Comparison of ENCODE assay signal across 22 cellular contexts in genomic region chr19:55432355-55432959, GRCh38. TPM values are rescaled to one million over a fixed set of nuclear protein-coding genes. Genes with fewer than 3 reads are reported as not detected.
DNase-seq lines count a peak whose midpoint lies in the region; ATAC-seq, FAIRE-seq and TF ChIP-seq lines count a peak whose summit lies in the region.
"Had no signal": no experiment of that assay in that cellular context is flagged by ENCODE, and none has a peak within 500 bp of the region (broad histone marks: within the 10 kb centered on the region; RNA-seq: fewer than 3 reads in every experiment).

No MANE protein-coding gene starts in this region.

- CTCF ChIA-PET in H1 (lab: Charles Lee; ENCODE audit: partially characterized antibody): no interaction called here

- no peak overlapping the region for H2AK5ac ChIP-seq in H1 (ENCODE audit: low read depth, low read length)

- H3K18ac ChIP-seq in H1 (ENCODE audit: extremely low read depth, low read length): no peak overlapping the region

- no peak overlapping the region for H3K56ac ChIP-seq in H1 (replicated peaks; ENCODE audit: insufficient read length, low read depth, low read length)

- no peak overlapping the region for H4K5ac ChIP-seq in H1 (ENCODE audit: insufficient read length, low read depth, low read length)

- H2BK15ac ChIP-seq in H1 (ENCODE audit: low read length): no peak overlapping the region

- H3K14ac ChIP-seq in H1 (ENCODE audit: insufficient read length): no peak overlapping the region

- no peak overlapping the region for H2AFZ ChIP-seq in H1 (ENCODE audit: low read length)
- H2AFZ ChIP-seq in osteoblast (ENCODE audit: low read length): no peak overlapping the region
- H2AFZ ChIP-seq: PC-9 had no signal

- H2BK12ac ChIP-seq in H1 (ENCODE audit: low read depth, low read length): no peak overlapping the region

- peaks cover 1% of the 10 kb centered on the region for H3K4me1 Mint-ChIP-seq in T-helper 1 cell treated with Interleukin-12 subunit alpha and Interleukin-12 subunit beta and Interleukin-4 antibody, amounts not matched to agents 30 μg/mL and 1 μg/mL, for 36 hours (ENCODE audit: low read depth)
- H3K4me1 Mint-ChIP-seq in HFFc6 (ENCODE audit: low read depth): no peaks in the 10 kb centered on the region

- peaks cover 13% of the 10 kb centered on the region; the same call in 1 of the 2 replicates for H3K23me2 ChIP-seq in H1 (ENCODE audit: low read depth, low read length)

- H3K27ac ChIP-seq in H1 (ENCODE audit: low read depth, low read length): no peak overlapping the region
- no peak overlapping the region for H3K27ac ChIP-seq in osteoblast (ENCODE audit: low read depth, low read length)
- H3K27ac ChIP-seq in upper lobe of left lung: no peak overlapping the region
- H3K27ac ChIP-seq: C4-2B, KMS-11, PC-9, SK-N-MC had no signal

- peaks cover 2 to 14% of the 10 kb centered on the region in 2 experiments for H4K20me1 ChIP-seq in H1 (replicated peaks in 1 of 2; ENCODE audit: control insufficient read depth in 1 of 2, insufficient read depth in 2 of 2, low read length in 2 of 2)
- no peaks in the 10 kb centered on the region for H4K20me1 ChIP-seq in osteoblast (ENCODE audit: insufficient read depth, low read length)

- POLR2A ChIA-PET in H1 (lab: Charles Lee; ENCODE audit: partially characterized antibody): interaction anchor here (0.6 kb wide), 1 partner anchor 25 kb away, joined by 3 read pairs; the partner anchor contains the start of gene UBE2S

- H3K36me3 Mint-ChIP-seq in T-helper 1 cell treated with Interleukin-12 subunit alpha and Interleukin-12 subunit beta and Interleukin-4 antibody, amounts not matched to agents 30 μg/mL and 1 μg/mL, for 36 hours (ENCODE audit: low read depth): no peaks in the 10 kb centered on the region
- no peaks in the 10 kb centered on the region for H3K36me3 Mint-ChIP-seq in HFFc6 (ENCODE audit: low read depth)

- H3K9me3 ChIP-seq in H1 (ENCODE audit: insufficient read depth in 2 of 2, low read depth in 1 of 2, low read length in 1 of 2) (0 out of 4 replicates have a peak, but pooled peaks cover 0 to 9% of the 10 kb centered on the region in 2 experiments), osteoblast (ENCODE audit: low read depth, low read length) (no peaks in the 10 kb centered on the region), upper lobe of left lung (no peaks in the 10 kb centered on the region)
- H3K9me3 ChIP-seq: MG63 had no signal

- ATAC-seq in HG03196 (IDR thresholded peaks at IDR 0.05; ENCODE audit: unreplicated experiment) (no peak), upper lobe of left lung (ENCODE audit: low FRiP score in 2 of 2) (no peak)

- H4K91ac ChIP-seq in H1 (replicated peaks; ENCODE audit: insufficient read length, low read length): no peak overlapping the region

- TF ChIP-seq CTCF in HFFc6 (IDR thresholded peaks at IDR 0.05) (no peak), H1 (IDR thresholded peaks at IDR 0.05; ENCODE audit: control extremely low read depth in 1 of 3, insufficient read depth in 1 of 3, low read depth in 1 of 3, low read length in 3 of 3) (no peak), osteoblast (IDR thresholded peaks at IDR 0.05; ENCODE audit: extremely low read depth, low read depth, low read length) (no peak), upper lobe of left lung (IDR thresholded peaks at IDR 0.05) (no peak)

- H3K27me3 ChIP-seq in H1 (replicated peaks in 1 of 4; ENCODE audit: control insufficient read depth in 3 of 4, extremely low read depth in 1 of 4, insufficient read depth in 3 of 4, low read length in 3 of 4) (peaks cover 0 to 2% (median 0%) of the 10 kb centered on the region in 4 experiments; a peak in 1 of 7 replicates), osteoblast (ENCODE audit: insufficient read depth, low read length) (peaks cover 12% of the 10 kb centered on the region), upper lobe of left lung (peaks cover 0 to 29% (median 5%) of the 10 kb centered on the region in 4 donors)

- H3K4me1 ChIP-seq in H1 (replicated peaks in 1 of 4; ENCODE audit: control insufficient read depth in 3 of 4, insufficient read depth in 4 of 4, low read length in 3 of 4) (peaks cover 0 to 3% (median under 1%) of the 10 kb centered on the region in 4 experiments; a peak in 2 of 7 replicates), osteoblast (ENCODE audit: insufficient read depth, low read length) (no peaks in the 10 kb centered on the region), upper lobe of left lung (no peaks in the 10 kb centered on the region)

- no peak for FAIRE-seq in H1 (lab: Jason Lieb, UNC)
- FAIRE-seq: G401.6, GM12892, HTR-8/SVneo had no signal

- no peak overlapping the region for H3K9ac ChIP-seq in H1 (replicated peaks in 1 of 4; ENCODE audit: extremely low read depth in 1 of 4, low read depth in 3 of 4, low read length in 3 of 4)
- H3K9ac ChIP-seq: KMS-11 had no signal

- H3K79me2 ChIP-seq in H1 (ENCODE audit: control insufficient read depth in 1 of 2, insufficient read depth in 2 of 2, low read length in 2 of 2): no peaks in the 10 kb centered on the region
- H3K79me2 ChIP-seq in osteoblast (ENCODE audit: insufficient read depth, low read length): no peaks in the 10 kb centered on the region

- no peak overlapping the region for H3K4me3 ChIP-seq in H1 (ENCODE audit: extremely low read depth in 1 of 4, insufficient read depth in 2 of 4, low read depth in 3 of 4, low read length in 4 of 4)
- H3K4me3 ChIP-seq in osteoblast (ENCODE audit: insufficient read depth, low read length): no peak overlapping the region
- no peak overlapping the region for H3K4me3 ChIP-seq in upper lobe of left lung
- H3K4me3 ChIP-seq: MG63, PC-9, SK-N-MC had no signal

- 84% methylated on average over 13 of the region's 13 CpGs; no CpG with 5 or more reads in 1 of the 2 experiments for WGBS in H1 (ENCODE audit: extremely low coverage in 1 of 2, insufficient coverage in 1 of 2, insufficient read length in 1 of 2, insufficient replicate concordance in 2 of 2, low coverage in 1 of 2, low lambda C conversion rate in 2 of 2, missing lambda C conversion rate in 1 of 2), 2 experiments
- WGBS in upper lobe of left lung, 2 donors: 89 to 93% methylated on average over 11 to 13 of the region's 13 CpGs

- TF ChIP-seq POLR2A in H1 (IDR thresholded peaks at IDR 0.05; ENCODE audit: control extremely low read depth in 1 of 2, low read depth in 2 of 2, low read length in 2 of 2) (no peak), upper lobe of left lung (IDR thresholded peaks at IDR 0.05) (no peak)

- H3K4ac ChIP-seq in H1 (replicated peaks; ENCODE audit: insufficient read length, low read depth, low read length): no peak overlapping the region

- TF ChIP-seq RAD21 in H1 (IDR thresholded peaks at IDR 0.05 in 1 of 2, conservative IDR thresholded peaks at IDR 0.05 in 1 of 2; ENCODE audit: low read depth in 2 of 2, low read length in 2 of 2): no peak

- no peaks in the 10 kb centered on the region for H3K36me3 ChIP-seq in H1 (ENCODE audit: control insufficient read depth in 2 of 4, insufficient read depth in 4 of 4, low read length in 3 of 4)
- no peaks in the 10 kb centered on the region for H3K36me3 ChIP-seq in osteoblast (ENCODE audit: insufficient read depth, low read length)
- no peaks in the 10 kb centered on the region for H3K36me3 ChIP-seq in upper lobe of left lung
- H3K36me3 ChIP-seq: MG63 had no signal

- H3K9me3 Mint-ChIP-seq in T-helper 1 cell treated with Interleukin-12 subunit alpha and Interleukin-12 subunit beta and Interleukin-4 antibody, amounts not matched to agents 30 μg/mL and 1 μg/mL, for 36 hours: peaks cover 7% of the 10 kb centered on the region
- peaks cover 6% of the 10 kb centered on the region; the same call in 1 of the 2 replicates for H3K9me3 Mint-ChIP-seq in HFFc6

- peaks cover 30% of the 10 kb centered on the region for H3K27me3 Mint-ChIP-seq in T-helper 1 cell treated with Interleukin-12 subunit alpha and Interleukin-12 subunit beta and Interleukin-4 antibody, amounts not matched to agents 30 μg/mL and 1 μg/mL, for 36 hours (ENCODE audit: low read depth)
- H3K27me3 Mint-ChIP-seq in HFFc6 (ENCODE audit: insufficient read depth): peaks cover 16% of the 10 kb centered on the region

- peaks cover 6% of the 10 kb centered on the region for H3K79me1 ChIP-seq in H1 (ENCODE audit: low read depth, low read length)

- no peak overlapping the region for H3K4me3 Mint-ChIP-seq in T-helper 1 cell treated with Interleukin-12 subunit alpha and Interleukin-12 subunit beta and Interleukin-4 antibody, amounts not matched to agents 30 μg/mL and 1 μg/mL, for 36 hours
- no peak overlapping the region for H3K4me3 Mint-ChIP-seq in HFFc6

- H2BK5ac ChIP-seq in H1 (ENCODE audit: low read depth, low read length): no peak overlapping the region

- no peak for DNase-seq in T-helper 1 cell
- DNase-seq in HFFc6: peak; percentile 7
- DNase-seq in H1 (ENCODE audit: low read depth in 1 of 2, low spot score in 2 of 2): no peak
- peak; percentile 82 for DNase-seq in osteoblast (ENCODE audit: insufficient read length, low spot score, missing footprints)
- no peak for DNase-seq in glomerular visceral epithelial cell (ENCODE audit: extremely low spot score)
- no peak for DNase-seq in upper lobe of left lung
- DNase-seq: 8988T, COR-L47, DMS153, MG63, NCI-H1105, NCI-H1694 treated with DMSO at 0.1 percent for 48 hours, NCI-H446 had no signal

- H2BK120ac ChIP-seq in H1 (replicated peaks; ENCODE audit: low read depth, low read length): no peak overlapping the region

- no peak overlapping the region for H2BK20ac ChIP-seq in H1 (ENCODE audit: low read length)

- H4K8ac ChIP-seq in H1 (ENCODE audit: extremely low read depth, insufficient read depth, low read length): no peak overlapping the region

- H3K23ac ChIP-seq in H1 (ENCODE audit: insufficient read length): no peak overlapping the region

- TF ChIP-seq EP300 in H1 (IDR thresholded peaks at IDR 0.05; ENCODE audit: borderline replicate concordance in 1 of 2, low read depth in 2 of 2, low read length in 2 of 2): no peak
- no peak for TF ChIP-seq EP300 in upper lobe of left lung (IDR thresholded peaks at IDR 0.05)

- H3K27ac Mint-ChIP-seq in T-helper 1 cell treated with Interleukin-12 subunit alpha and Interleukin-12 subunit beta and Interleukin-4 antibody, amounts not matched to agents 30 μg/mL and 1 μg/mL, for 36 hours: peak overlapping the region; percentile 9
- no peak overlapping the region for H3K27ac Mint-ChIP-seq in HFFc6

- no peak overlapping the region for H3K4me2 ChIP-seq in H1 (ENCODE audit: insufficient read depth in 1 of 2, low read depth in 2 of 2, low read length in 2 of 2)
- H3K4me2 ChIP-seq in osteoblast (ENCODE audit: insufficient read depth, low read length): no peak overlapping the region
- H3K4me2 ChIP-seq: KMS-11, PC-9 had no signal

RNA-seq across cellular contexts. Expression of gene SHISA7, which starts 10.6 kb away (rescaled TPM):
- not detected for total RNA-seq in HFFc6 (2021; fragmentation: NEBNext Ultra II Directional; extraction: Animal tissue kit (Norgen Biotek cat#: 25700))
- 0.98 and 1.0 TPM in 2 replicates for total RNA-seq in H1 (2021; fragmentation: NEBNext Ultra II Directional; extraction: Animal tissue kit (Norgen Biotek cat#: 25700))
- polyA plus RNA-seq in H1 (2011; rRNA removed): 0.76 and 1.1 TPM in 2 replicates
- polyA plus RNA-seq in H1 (2011; cell fraction: cytosol; rRNA removed): 0.54 TPM
- 1.2 TPM for polyA plus RNA-seq in H1 (2011; cell fraction: nucleus; rRNA removed)
- polyA plus RNA-seq in H1 (2012, experiment 1 of 2): 0.58 to 1.3 TPM (median 1.1 TPM) in 4 replicates
- 0.34 TPM for polyA plus RNA-seq in H1 (2012, experiment 2 of 2)
- 0.91 TPM for polyA plus RNA-seq in H1 (2013, experiment 1 of 2)
- 1.0 TPM for polyA plus RNA-seq in H1 (2013, experiment 2 of 2)
- polyA minus RNA-seq in H1 (2011; rRNA and poly(A)+ RNA removed): 0.63 and 0.82 TPM in 2 replicates
- 0.66 TPM for polyA minus RNA-seq in H1 (2011; cell fraction: cytosol; rRNA and poly(A)+ RNA removed)
- 1.00 TPM for polyA minus RNA-seq in H1 (2011; cell fraction: nucleus; rRNA and poly(A)+ RNA removed)
- not detected in 2 replicates for total RNA-seq in osteoblast
- not detected for total RNA-seq in upper lobe of left lung
- total RNA-seq: PC-9 had no signal

RNA-seq across cellular contexts. Expression of gene UBE2S, which starts 24.9 kb away (rescaled TPM):
- total RNA-seq in HFFc6 (2021; fragmentation: NEBNext Ultra II Directional; extraction: Animal tissue kit (Norgen Biotek cat#: 25700)): 100 to 1,000 TPM; 181 to 356 (median 309) TPM
- 398 and 402 TPM in 2 replicates for total RNA-seq in H1 (2021; fragmentation: NEBNext Ultra II Directional; extraction: Animal tissue kit (Norgen Biotek cat#: 25700))
- polyA plus RNA-seq in H1 (2011; rRNA removed): 466 and 530 TPM in 2 replicates
- 396 TPM for polyA plus RNA-seq in H1 (2011; cell fraction: cytosol; rRNA removed)
- polyA plus RNA-seq in H1 (2011; cell fraction: nucleus; rRNA removed): 278 TPM
- polyA plus RNA-seq in H1 (2012, experiment 1 of 2): 185 to 258 TPM (median 204 TPM) in 4 replicates
- polyA plus RNA-seq in H1 (2012, experiment 2 of 2): 110 TPM
- 234 TPM for polyA plus RNA-seq in H1 (2013, experiment 1 of 2)
- 223 TPM for polyA plus RNA-seq in H1 (2013, experiment 2 of 2)
- polyA minus RNA-seq in H1 (2011; rRNA and poly(A)+ RNA removed): 54.5 and 104 TPM in 2 replicates
- 239 TPM for polyA minus RNA-seq in H1 (2011; cell fraction: cytosol; rRNA and poly(A)+ RNA removed)
- 43.1 TPM for polyA minus RNA-seq in H1 (2011; cell fraction: nucleus; rRNA and poly(A)+ RNA removed)
- 37.3 and 66.9 TPM in 2 replicates for total RNA-seq in osteoblast
- 10 to 100 TPM in 5 of 6 donors, 1 to 10 TPM in 1; 6.5 to 31.6 (median 19.0) TPM for total RNA-seq in upper lobe of left lung

RNA-seq across cellular contexts. Expression of gene ISOC2, which starts 29.0 kb away (rescaled TPM):
- total RNA-seq in HFFc6 (2021; fragmentation: NEBNext Ultra II Directional; extraction: Animal tissue kit (Norgen Biotek cat#: 25700)): 10 to 100 TPM; 60.1 to 81.4 (median 66.8) TPM
- 96.9 and 106 TPM in 2 replicates for total RNA-seq in H1 (2021; fragmentation: NEBNext Ultra II Directional; extraction: Animal tissue kit (Norgen Biotek cat#: 25700))
- polyA plus RNA-seq in H1 (2011; rRNA removed): 152 and 195 TPM in 2 replicates
- 149 TPM for polyA plus RNA-seq in H1 (2011; cell fraction: cytosol; rRNA removed)
- 148 TPM for polyA plus RNA-seq in H1 (2011; cell fraction: nucleus; rRNA removed)
- 52.8 to 109 TPM (median 103 TPM) in 4 replicates for polyA plus RNA-seq in H1 (2012, experiment 1 of 2)
- 112 TPM for polyA plus RNA-seq in H1 (2012, experiment 2 of 2)
- polyA plus RNA-seq in H1 (2013, experiment 1 of 2): 63.1 TPM
- 61.5 TPM for polyA plus RNA-seq in H1 (2013, experiment 2 of 2)
- 22.8 and 24.5 TPM in 2 replicates for polyA minus RNA-seq in H1 (2011; rRNA and poly(A)+ RNA removed)
- 51.8 TPM for polyA minus RNA-seq in H1 (2011; cell fraction: cytosol; rRNA and poly(A)+ RNA removed)
- polyA minus RNA-seq in H1 (2011; cell fraction: nucleus; rRNA and poly(A)+ RNA removed): 69.9 TPM
- total RNA-seq in osteoblast (55.4 and 65.1 TPM in 2 replicates), upper lobe of left lung (10 to 100 TPM in 5 of 6 donors, 1 to 10 TPM in 1; 4.2 to 44.8 (median 36.7) TPM)

RNA-seq across cellular contexts. Expression of gene C19orf85, which starts 32.1 kb away (rescaled TPM):
- total RNA-seq in HFFc6 (2021; fragmentation: NEBNext Ultra II Directional; extraction: Animal tissue kit (Norgen Biotek cat#: 25700)): not detected
- total RNA-seq in H1 (2021; fragmentation: NEBNext Ultra II Directional; extraction: Animal tissue kit (Norgen Biotek cat#: 25700)): 3.2 and 3.6 TPM in 2 replicates
- polyA plus RNA-seq in H1 (2011; rRNA removed): 2.2 and 3.3 TPM in 2 replicates
- 1.5 TPM for polyA plus RNA-seq in H1 (2011; cell fraction: cytosol; rRNA removed)
- 3.0 TPM for polyA plus RNA-seq in H1 (2011; cell fraction: nucleus; rRNA removed)
- polyA plus RNA-seq in H1 (2012, experiment 1 of 2): 1.6 to 3.1 TPM (median 2.6 TPM) in 4 replicates
- polyA plus RNA-seq in H1 (2012, experiment 2 of 2): 2.9 TPM
- 9.1 TPM for polyA plus RNA-seq in H1 (2013, experiment 1 of 2)
- polyA plus RNA-seq in H1 (2013, experiment 2 of 2): 8.6 TPM
- 0.41 and 0.49 TPM in 2 replicates for polyA minus RNA-seq in H1 (2011; rRNA and poly(A)+ RNA removed)
- polyA minus RNA-seq in H1 (2011; cell fraction: cytosol; rRNA and poly(A)+ RNA removed): not detected
- 2.1 TPM for polyA minus RNA-seq in H1 (2011; cell fraction: nucleus; rRNA and poly(A)+ RNA removed)
- total RNA-seq in osteoblast (not detected in 2 replicates), upper lobe of left lung (not detected)

RNA-seq across cellular contexts. Expression of gene ZNF628, which starts 44.0 kb away (rescaled TPM):
- total RNA-seq in HFFc6 (2021; fragmentation: NEBNext Ultra II Directional; extraction: Animal tissue kit (Norgen Biotek cat#: 25700)): 10 to 100 TPM in 2 of 6 experiments, 1 to 10 TPM in 4; 8.6 to 11.3 (median 9.5) TPM
- 10.8 and 12.9 TPM in 2 replicates for total RNA-seq in H1 (2021; fragmentation: NEBNext Ultra II Directional; extraction: Animal tissue kit (Norgen Biotek cat#: 25700))
- 1.7 and 4.5 TPM in 2 replicates for polyA plus RNA-seq in H1 (2011; rRNA removed)
- polyA plus RNA-seq in H1 (2011; cell fraction: cytosol; rRNA removed): 1.4 TPM
- 4.4 TPM for polyA plus RNA-seq in H1 (2011; cell fraction: nucleus; rRNA removed)
- 3.2 to 7.6 TPM (median 6.6 TPM) in 4 replicates for polyA plus RNA-seq in H1 (2012, experiment 1 of 2)
- polyA plus RNA-seq in H1 (2012, experiment 2 of 2): 4.7 TPM
- 6.7 TPM for polyA plus RNA-seq in H1 (2013, experiment 1 of 2)
- 7.0 TPM for polyA plus RNA-seq in H1 (2013, experiment 2 of 2)
- 0.61 and 0.82 TPM in 2 replicates for polyA minus RNA-seq in H1 (2011; rRNA and poly(A)+ RNA removed)
- 8.8 TPM for polyA minus RNA-seq in H1 (2011; cell fraction: cytosol; rRNA and poly(A)+ RNA removed)
- polyA minus RNA-seq in H1 (2011; cell fraction: nucleus; rRNA and poly(A)+ RNA removed): 7.2 TPM
- total RNA-seq in osteoblast: 1.5 and 2.9 TPM in 2 replicates
- 10 to 100 TPM in 5 of 6 donors, 1 to 10 TPM in 1; 9.9 to 32.1 (median 12.4) TPM for total RNA-seq in upper lobe of left lung

Comparison
In these comparisons a context has a peak if more than half of its experiments do, and no peak if none do; other contexts are left out.
1. DNase-seq: peak in HFFc6 (single experiment) and osteoblast (single experiment); none in T-helper 1 cell (0 of 5), H1 (0 of 2), glomerular visceral epithelial cell (single experiment) and upper lobe of left lung (0 of 2).